ENCODE assay signal across 1 cellular context in the genomic region with DNA sequence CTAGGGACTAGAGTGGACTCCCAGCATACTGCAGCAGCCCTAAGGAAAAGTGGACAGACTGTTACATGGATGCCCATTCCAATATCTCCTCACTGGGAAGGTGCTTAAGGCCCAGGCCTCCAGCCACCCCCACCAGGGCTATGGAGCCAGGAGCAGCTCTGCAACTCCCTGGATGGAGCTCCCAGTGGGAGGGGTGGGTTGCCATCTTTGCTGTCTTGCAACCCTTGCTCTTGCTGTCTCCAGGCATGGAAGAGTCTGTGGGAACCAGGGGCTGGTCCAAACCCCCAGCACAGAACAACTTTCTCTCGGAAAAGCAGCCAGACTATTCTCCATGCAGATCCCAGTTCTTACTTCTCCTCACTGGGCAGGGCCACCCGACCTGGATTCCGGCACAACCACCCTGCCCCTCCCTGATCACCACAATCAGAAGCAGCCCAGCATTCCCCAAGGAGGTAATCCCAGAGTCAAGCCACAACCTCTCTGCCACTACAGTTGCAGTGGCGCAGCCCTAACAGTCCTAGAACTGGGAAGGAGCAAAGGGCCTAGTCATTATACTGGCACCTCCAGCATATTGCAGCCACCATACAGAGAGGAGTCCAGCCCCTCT.
TF ChIP-seq lines count a peak whose summit lies in the region.

No MANE protein-coding gene starts in this region.

TF ChIP-seq in IMR-90, 13 proteins besides CTCF, POLR2A, EP300 and RAD21 (continued from another document):
- TF ChIP-seq RFX5 (IDR thresholded peaks at IDR 0.05; ENCODE audit: low read depth, low read length) = no peak
- no peak for TF ChIP-seq MXI1 (IDR thresholded peaks at IDR 0.05; ENCODE audit: borderline replicate concordance, low read depth, low read length)
- TF ChIP-seq NFE2L2 (IDR thresholded peaks at IDR 0.05; ENCODE audit: low read depth, low read length) = no peak
- TF ChIP-seq SMC3 (IDR thresholded peaks at IDR 0.05; ENCODE audit: low read depth, low read length) = no peak
- TF ChIP-seq MAZ (IDR thresholded peaks at IDR 0.05; ENCODE audit: borderline replicate concordance, low read depth, low read length) = no peak
TF ChIP-seq in IMR-90: peak in this region for 0.
